9 cellular contexts compared by ENCODE assay signal in the genomic region with DNA sequence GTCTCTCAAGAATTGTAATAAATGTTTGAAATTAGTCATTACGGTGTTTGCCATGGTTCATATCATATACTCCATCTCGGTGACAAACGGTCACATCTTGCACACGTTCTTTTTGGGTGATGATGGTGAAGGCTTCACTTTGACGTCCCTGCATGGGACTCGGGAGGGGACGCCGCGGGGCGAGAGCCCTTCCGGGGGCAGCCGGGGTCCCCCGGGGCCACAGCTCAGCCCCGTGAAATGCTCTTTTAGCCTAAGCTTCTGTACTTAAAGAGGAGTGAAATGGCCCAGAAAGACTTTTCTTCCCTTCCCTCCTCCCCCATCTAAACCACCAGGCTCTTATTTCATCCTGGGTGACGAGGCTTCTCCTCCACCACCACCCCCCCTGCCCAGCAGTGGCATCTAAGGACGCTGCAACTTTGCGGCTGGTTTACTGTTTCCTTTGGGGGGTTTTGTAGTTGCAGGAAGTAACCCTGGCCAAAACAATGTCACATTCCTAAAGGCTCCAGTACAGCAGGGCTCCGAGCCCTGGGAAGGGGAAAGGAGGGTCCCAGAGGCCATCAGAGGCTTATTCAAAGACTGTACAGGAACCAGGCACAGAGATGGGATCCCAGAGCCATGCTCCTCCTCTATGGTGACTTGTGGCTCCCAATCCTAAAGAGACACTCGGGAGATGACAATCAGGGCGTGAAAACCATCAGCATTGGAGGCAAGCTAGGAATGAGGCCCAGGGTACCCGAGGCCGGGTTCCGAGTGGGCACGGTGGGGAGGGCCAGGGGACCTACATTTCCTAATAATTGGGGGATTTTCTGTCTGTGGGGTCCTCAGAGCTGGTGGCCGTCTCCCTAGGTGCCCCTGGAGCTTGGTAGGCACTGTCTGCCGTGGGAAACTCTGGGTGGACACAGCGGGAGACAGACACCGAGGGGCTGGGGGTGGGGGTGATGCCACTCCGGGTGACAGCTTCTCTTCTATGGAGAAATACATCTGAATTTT.
DNase-seq lines count a peak whose midpoint lies in the region; ATAC-seq and TF ChIP-seq lines count a peak whose summit lies in the region.
"Had no signal": no experiment of that assay in that cellular context is flagged by ENCODE, and none has a peak within 500 bp of the region (broad histone marks: within the 10 kb centered on the region; RNA-seq: fewer than 3 reads in every experiment).

No MANE protein-coding gene starts in this region.

- no peak overlapping the region for H2BK12ac ChIP-seq in H9 (ENCODE audit: insufficient read length, low read depth, low read length)

- no CpG with 5 or more reads among the region's 29 CpGs for WGBS in H9 (ENCODE audit: extremely low coverage, insufficient read length, low lambda C conversion rate)
- 71 to 82% methylated on average over 18 to 29 of the region's 29 CpGs for WGBS in endodermal cell (ENCODE audit: insufficient coverage in 1 of 2, insufficient read length in 1 of 2), 2 experiments

- no peak overlapping the region for H3K4ac ChIP-seq in H9 (ENCODE audit: low read depth, low read length)

- H3K27me3 ChIP-seq in H9 (ENCODE audit: insufficient read depth, low read length) (no peaks in the 10 kb centered on the region; the same call in 1 of the 2 replicates), endodermal cell (ENCODE audit: control insufficient read depth, insufficient read depth, low read length, poor library complexity, severe bottlenecking) (no peaks in the 10 kb centered on the region)

- no peak overlapping the region for H2AK5ac ChIP-seq in H9 (ENCODE audit: insufficient read length, low read length)

- CTCF ChIA-PET in activated CD8-positive, alpha-beta T cell treated with anti-CD3 and anti-CD28 coated beads, Interleukin-2, amount 10 ng/mL, durations not matched to agents 7 days and 5 days (lab: Charles Lee) = interaction anchor here (0.6 to 3.4 kb wide), 20 partner anchors 10 to 373 kb away, joined by 3 to 37 read pairs (median 4); partner anchors contain the start of gene TNRC6C

- no peak overlapping the region for H4K5ac ChIP-seq in H9 (ENCODE audit: insufficient read length, low read depth, low read length)

- no peak overlapping the region for H2AFZ ChIP-seq in H9 (ENCODE audit: low read length)

- H3K4me2 ChIP-seq in H9 (ENCODE audit: insufficient read depth, insufficient read length, low read length) = no peak overlapping the region

- peak overlapping the region; percentile 2; the same call in 1 of the 2 replicates for H3K14ac ChIP-seq in H9 (ENCODE audit: insufficient read depth, low read length)

- H3K9me3 Mint-ChIP-seq in H9 (peaks cover 20 to 23% of the 10 kb centered on the region in 2 experiments), endodermal cell (peaks cover 30% of the 10 kb centered on the region)
- H3K9me3 Mint-ChIP-seq in activated CD8-positive, alpha-beta T cell treated with anti-CD3 and anti-CD28 coated beads, Interleukin-2, amount 10 ng/mL, durations not matched to agents 7 days and 5 days (ENCODE audit: insufficient read depth) = no peaks in the 10 kb centered on the region

- H3K79me2 ChIP-seq in H9 (ENCODE audit: insufficient read depth, low read length) = no peaks in the 10 kb centered on the region

- H3K4me3 ChIP-seq in endodermal cell (ENCODE audit: low read length) = no peak overlapping the region
- H3K4me3 ChIP-seq: SJCRH30 had no signal

- H3K36me3 ChIP-seq in endodermal cell (ENCODE audit: control insufficient read depth, insufficient read depth, low read length) = no peaks in the 10 kb centered on the region
- H3K36me3 ChIP-seq: SJCRH30 had no signal

- no peak overlapping the region for H3K27ac ChIP-seq in H9 (ENCODE audit: insufficient read length, low read depth, low read length)
- no peak overlapping the region for H3K27ac ChIP-seq in endodermal cell (ENCODE audit: low read depth, low read length)
- H3K27ac ChIP-seq: SJCRH30 had no signal

- H3K79me1 ChIP-seq in H9 (ENCODE audit: insufficient read depth, low read depth, low read length, poor library complexity, severe bottlenecking) = no peaks in the 10 kb centered on the region

- no peak overlapping the region for H2BK5ac ChIP-seq in H9 (ENCODE audit: insufficient read length, low read length)

- no peak overlapping the region for H4K91ac ChIP-seq in H9 (ENCODE audit: insufficient read length, low read depth, low read length)

- no peak overlapping the region for H2BK120ac ChIP-seq in H9 (ENCODE audit: low read depth, low read length, poor library complexity, severe bottlenecking)

- peak; percentile 76 for ATAC-seq in activated CD8-positive, alpha-beta T cell treated with anti-CD3 and anti-CD28 coated beads, Interleukin-2, amount 10 ng/mL, durations not matched to agents 7 days and 5 days
- ATAC-seq in GM21717 (IDR thresholded peaks at IDR 0.05; ENCODE audit: unreplicated experiment) = no peak

- H3K4me3 Mint-ChIP-seq in H9 (no peak overlapping the region), endodermal cell (no peak overlapping the region)
- H3K4me3 Mint-ChIP-seq in activated CD8-positive, alpha-beta T cell treated with anti-CD3 and anti-CD28 coated beads, Interleukin-2, amount 10 ng/mL, durations not matched to agents 7 days and 5 days = peak overlapping the region; percentile 54

- no peak overlapping the region for H2BK20ac ChIP-seq in H9 (ENCODE audit: low read depth, low read length, poor library complexity, severe bottlenecking)

- no peak overlapping the region for H3K18ac ChIP-seq in H9 (ENCODE audit: insufficient read length, low read depth, low read length)

- no peaks in the 10 kb centered on the region for H4K20me1 ChIP-seq in H9 (ENCODE audit: control insufficient read depth, insufficient read depth, insufficient read length)

- H3K56ac ChIP-seq in H9 (ENCODE audit: insufficient read length, low read depth, low read length) = no peak overlapping the region

- no peak overlapping the region for H3K9ac ChIP-seq in H9 (ENCODE audit: extremely low read depth, insufficient read length, low read length)
- H3K9ac ChIP-seq in endodermal cell (ENCODE audit: extremely low read depth, low read length, poor library complexity, severe bottlenecking) = no peak overlapping the region

- POLR2A ChIA-PET in activated CD8-positive, alpha-beta T cell treated with anti-CD3 and anti-CD28 coated beads, Interleukin-2, amount 10 ng/mL, durations not matched to agents 7 days and 5 days (lab: Charles Lee) = interaction anchor here (0.6 to 4.7 kb wide), 12 partner anchors 10 to 368 kb away, joined by 3 to 40 read pairs (median 4); partner anchors contain the start of gene TNRC6C

- H3K27ac Mint-ChIP-seq in H9 (no peak overlapping the region; a peak in 1 of 7 replicates), endodermal cell (no peak overlapping the region)
- peak overlapping the region; percentile 82 for H3K27ac Mint-ChIP-seq in activated CD8-positive, alpha-beta T cell treated with anti-CD3 and anti-CD28 coated beads, Interleukin-2, amount 10 ng/mL, durations not matched to agents 7 days and 5 days

- H3K36me3 Mint-ChIP-seq in H9 (ENCODE audit: insufficient read depth in 1 of 3, low read depth in 3 of 3) = peaks cover 0 to 12% (median 3%) of the 10 kb centered on the region in 3 experiments; a peak in 4 of 7 replicates
- H3K36me3 Mint-ChIP-seq in activated CD8-positive, alpha-beta T cell treated with anti-CD3 and anti-CD28 coated beads, Interleukin-2, amount 10 ng/mL, durations not matched to agents 7 days and 5 days (ENCODE audit: low read depth) = no peaks in the 10 kb centered on the region
- no peaks in the 10 kb centered on the region for H3K36me3 Mint-ChIP-seq in endodermal cell (ENCODE audit: low read depth)

- H3T11ph ChIP-seq in H9 (ENCODE audit: low read length) = no peak overlapping the region

- H3K23me2 ChIP-seq in H9 (ENCODE audit: insufficient read length, low read depth, low read length, poor library complexity, severe bottlenecking) = no peaks in the 10 kb centered on the region

- H2BK15ac ChIP-seq in H9 (ENCODE audit: low read depth, low read length) = no peak overlapping the region

- H3K4me1 Mint-ChIP-seq in H9 (peaks cover 20 to 24% of the 10 kb centered on the region in 2 experiments), endodermal cell (peaks cover 2% of the 10 kb centered on the region)
- H3K4me1 Mint-ChIP-seq in activated CD8-positive, alpha-beta T cell treated with anti-CD3 and anti-CD28 coated beads, Interleukin-2, amount 10 ng/mL, durations not matched to agents 7 days and 5 days (ENCODE audit: low read depth) = peaks cover 39% of the 10 kb centered on the region

- TF ChIP-seq CTCF in H9 (conservative IDR thresholded peaks at IDR 0.05) (no peak), endodermal cell (conservative IDR thresholded peaks at IDR 0.05) (no peak)

- H3K27me3 Mint-ChIP-seq in H9 (ENCODE audit: low read depth) = peaks cover 25% of the 10 kb centered on the region
- H3K27me3 Mint-ChIP-seq in activated CD8-positive, alpha-beta T cell treated with anti-CD3 and anti-CD28 coated beads, Interleukin-2, amount 10 ng/mL, durations not matched to agents 7 days and 5 days (ENCODE audit: low read depth) = peaks cover 8% of the 10 kb centered on the region
- peaks cover 12% of the 10 kb centered on the region for H3K27me3 Mint-ChIP-seq in endodermal cell (ENCODE audit: insufficient read depth)

- DNase-seq in H9 (peak; percentile 25), endodermal cell (peak; percentile 57), Ammon's horn (ENCODE audit: low spot score) (no peak), C1 segment of cervical spinal cord (lab: John Stamatoyannopoulos, UW) (no peak), COR-L47 (lab: John Stamatoyannopoulos, UW) (no peak)
- peak; percentile 76 for DNase-seq in activated CD8-positive, alpha-beta T cell treated with anti-CD3 and anti-CD28 coated beads, Interleukin-2, amount 10 ng/mL, durations not matched to agents 7 days and 5 days
- peak; percentile 14 to 61 (median 18) for DNase-seq in stimulated activated CD4-positive, alpha-beta T cell treated with anti-CD3 and anti-CD28 coated beads, TNF-alpha, amount 100 ng/mL, for 24 hours (ENCODE audit: low read depth in 3 of 3)

- H4K8ac ChIP-seq in H9 (replicated peaks; ENCODE audit: insufficient read length, low read depth, low read length) = no peak overlapping the region

- H3K9me3 ChIP-seq in H9 (ENCODE audit: control insufficient read depth, low read depth, low read length) = no peaks in the 10 kb centered on the region
- peaks cover 36% of the 10 kb centered on the region for H3K9me3 ChIP-seq in endodermal cell (ENCODE audit: control insufficient read depth, low read length)
- H3K9me3 ChIP-seq: SJCRH30 had no signal

- H3K4me1 ChIP-seq in H9 (ENCODE audit: insufficient read depth, low read length) (no peaks in the 10 kb centered on the region), endodermal cell (ENCODE audit: control insufficient read depth, insufficient read depth, low read length) (no peaks in the 10 kb centered on the region)
- H3K4me1 ChIP-seq: SJCRH30 had no signal

- H3K23ac ChIP-seq in H9 (ENCODE audit: insufficient read length, low read depth, low read length) = no peak overlapping the region

Comparison
In these comparisons a context has a peak if more than half of its experiments do, and no peak if none do; other contexts are left out.
1. DNase-seq: peak in H9 (single experiment), activated CD8-positive, alpha-beta T cell treated with anti-CD3 and anti-CD28 coated beads, Interleukin-2, amount 10 ng/mL, durations not matched to agents 7 days and 5 days (single experiment), endodermal cell (single experiment) and stimulated activated CD4-positive, alpha-beta T cell treated with anti-CD3 and anti-CD28 coated beads, TNF-alpha, amount 100 ng/mL, for 24 hours (3 of 3); none in Ammon's horn (single experiment), C1 segment of cervical spinal cord (0 of 14) and COR-L47 (single experiment).